8 cellular contexts compared by ENCODE assay signal in the genomic region with DNA sequence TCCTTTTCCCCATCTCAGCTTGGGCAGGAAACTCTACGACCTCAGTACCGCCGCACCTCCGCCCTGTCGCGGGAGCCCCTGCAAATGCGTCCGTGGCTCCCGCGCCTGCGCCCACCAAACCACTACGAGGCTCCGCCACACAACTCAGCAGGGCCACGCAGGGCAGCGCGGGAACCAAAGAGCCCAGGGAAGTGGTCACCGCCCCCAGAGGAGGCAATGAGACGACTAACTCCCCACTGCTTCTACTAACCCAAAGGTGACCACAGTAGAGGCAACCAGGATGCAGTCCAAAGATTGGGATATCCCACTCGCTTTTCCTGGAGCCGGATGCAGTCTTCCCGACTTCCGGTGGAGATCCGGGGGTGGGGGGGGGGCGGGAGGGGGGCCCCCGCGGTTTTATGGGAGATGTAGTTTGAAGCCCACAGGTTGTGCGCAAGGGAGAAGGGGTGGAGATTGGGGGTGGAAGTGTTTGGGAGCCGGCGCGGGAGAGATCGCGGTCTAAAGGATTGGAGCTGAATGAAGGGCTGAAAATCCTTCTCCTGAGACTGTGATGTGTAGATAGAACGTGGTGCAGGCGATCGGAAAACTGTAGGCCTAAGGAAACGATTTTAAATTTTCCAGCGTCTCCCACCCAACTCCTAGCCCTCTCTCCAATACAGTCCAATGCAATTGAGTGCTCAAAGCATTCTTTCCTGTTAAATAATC. TPM values are rescaled to one million over a fixed set of nuclear protein-coding genes. Genes with fewer than 3 reads are reported as not detected.
DNase-seq lines count a peak whose midpoint lies in the region; ATAC-seq and TF ChIP-seq lines count a peak whose summit lies in the region.

A gene (minus strand): TSS at position 337 of the 705 bp plus-strand sequence. CDS start 2,541 bp downstream, outside the sequence.

- H3K27me3 ChIP-seq in neuronal stem cell (ENCODE audit: control insufficient read depth in 3 of 3, insufficient read depth in 3 of 3, low read depth in 1 of 3, low read length in 3 of 3) (no peaks in the 10 kb centered on the region), thoracic aorta (replicated peaks; ENCODE audit: insufficient read depth) (no peaks in the 10 kb centered on the region)

- H3K23ac ChIP-seq in neuronal stem cell (ENCODE audit: low read depth, low read length, poor library complexity), result no peak within 1 kb of the TSS

- H4K8ac ChIP-seq in neuronal stem cell (ENCODE audit: low read depth, low read length), result no peak within 1 kb of the TSS

- H2BK15ac ChIP-seq in neuronal stem cell (ENCODE audit: low read length), result no peak within 1 kb of the TSS

- H3K9me3 ChIP-seq in neuronal stem cell (replicated peaks in 1 of 2; ENCODE audit: control insufficient read depth in 2 of 2, insufficient read depth in 1 of 2, low read depth in 1 of 2, low read length in 2 of 2) (no peaks in the 10 kb centered on the region), thoracic aorta (no peaks in the 10 kb centered on the region)

- H3K4me2 ChIP-seq in neuronal stem cell (ENCODE audit: insufficient read depth, low read length, poor library complexity, severe bottlenecking), result peak within 1 kb of the TSS; percentile 72

- peak within 1 kb of the TSS; percentile 77 for H3K27ac Mint-ChIP-seq in activated naive CD4-positive, alpha-beta T cell treated with anti-CD3 and anti-CD28 coated beads, Interleukin-2, amount 50 U/mL, for 24 hours

- peaks cover 24% of the 10 kb centered on the region for H3K4me1 Mint-ChIP-seq in activated naive CD4-positive, alpha-beta T cell treated with anti-CD3 and anti-CD28 coated beads, Interleukin-2, amount 50 U/mL, for 24 hours

- no peak within 1 kb of the TSS for H3K4ac ChIP-seq in neuronal stem cell (ENCODE audit: low read length)

- no peaks in the 10 kb centered on the region for H3K36me3 Mint-ChIP-seq in activated naive CD4-positive, alpha-beta T cell treated with anti-CD3 and anti-CD28 coated beads, Interleukin-2, amount 50 U/mL, for 24 hours

- DNase-seq in DMS153 treated with DMSO at 0.1 percent for 48 hours (lab: John Stamatoyannopoulos, UW; ENCODE audit: unreplicated experiment), result peak; percentile 24
- peak; percentile 53 for DNase-seq in HuH-7.5 (ENCODE audit: low spot score)
- peak; percentile 59 for DNase-seq in RPMI8226
- peak; percentile 81 for DNase-seq in globus pallidus (ENCODE audit: low spot score)
- DNase-seq in neuronal stem cell (ENCODE audit: low spot score), result peak; percentile 64
- peak; percentile 13 for DNase-seq in thoracic aorta (ENCODE audit: low spot score)

- peak within 1 kb of the TSS; percentile 94 for H3K4me3 Mint-ChIP-seq in activated naive CD4-positive, alpha-beta T cell treated with anti-CD3 and anti-CD28 coated beads, Interleukin-2, amount 50 U/mL, for 24 hours

- no peak within 1 kb of the TSS for H2BK120ac ChIP-seq in neuronal stem cell (ENCODE audit: low read depth, low read length)

- H3K27ac ChIP-seq in neuronal stem cell (replicated peaks; ENCODE audit: low read length), result peak within 1 kb of the TSS; percentile 88
- H3K27ac ChIP-seq in thoracic aorta, result peak within 1 kb of the TSS; percentile 68 to 93

- peak; percentile 94 for ATAC-seq in GM21528 (IDR thresholded peaks at IDR 0.05; ENCODE audit: low FRiP score, unreplicated experiment)
- peak; percentile 81 for ATAC-seq in thoracic aorta (ENCODE audit: insufficient number of reproducible peaks, low FRiP score, low read depth)

- no peak within 1 kb of the TSS for H2AK5ac ChIP-seq in neuronal stem cell (ENCODE audit: low read depth, low read length)

- H3K4me1 ChIP-seq in neuronal stem cell (ENCODE audit: control insufficient read depth in 2 of 2, insufficient read depth in 1 of 2, low read depth in 1 of 2, low read length in 2 of 2) (peaks cover 0 to 2% of the 10 kb centered on the region in 2 donors), thoracic aorta (ENCODE audit: control insufficient read depth in 1 of 2, low read depth in 2 of 2) (peaks cover 3 to 11% of the 10 kb centered on the region in 2 donors)

- H3K9me3 Mint-ChIP-seq in activated naive CD4-positive, alpha-beta T cell treated with anti-CD3 and anti-CD28 coated beads, Interleukin-2, amount 50 U/mL, for 24 hours, result no peaks in the 10 kb centered on the region

- H2AFZ ChIP-seq in neuronal stem cell (ENCODE audit: low read length), result peak within 1 kb of the TSS; percentile 98

- H3K79me1 ChIP-seq in neuronal stem cell (ENCODE audit: low read depth, low read length), result no peaks in the 10 kb centered on the region

- no peak within 1 kb of the TSS for H3K14ac ChIP-seq in neuronal stem cell (ENCODE audit: low read length)

- H2BK5ac ChIP-seq in neuronal stem cell (ENCODE audit: low read length), result no peak within 1 kb of the TSS

- H4K91ac ChIP-seq in neuronal stem cell (ENCODE audit: low read depth, low read length, poor library complexity), result no peak within 1 kb of the TSS

- H3K9ac ChIP-seq in neuronal stem cell (ENCODE audit: low read depth, low read length, poor library complexity), result peak within 1 kb of the TSS; percentile 82

- H3K4me3 ChIP-seq in neuronal stem cell (ENCODE audit: low read length in 2 of 2), result peak within 1 kb of the TSS; percentile 95 to 97
- H3K4me3 ChIP-seq in thoracic aorta, result peak within 1 kb of the TSS; percentile 96

- no peak for TF ChIP-seq CTCF in thoracic aorta (IDR thresholded peaks at IDR 0.05)

- H2BK12ac ChIP-seq in neuronal stem cell (ENCODE audit: low read length), result no peak within 1 kb of the TSS

- peaks cover 0 to 21% of the 10 kb centered on the region in 2 donors for H3K36me3 ChIP-seq in neuronal stem cell (replicated peaks in 1 of 2; ENCODE audit: control insufficient read depth in 2 of 2, insufficient read depth in 2 of 2, low read length in 2 of 2)
- no peaks in the 10 kb centered on the region for H3K36me3 ChIP-seq in thoracic aorta

- H3K18ac ChIP-seq in neuronal stem cell (ENCODE audit: low read length), result peak within 1 kb of the TSS; percentile 29

- peaks cover 2% of the 10 kb centered on the region for H3K27me3 Mint-ChIP-seq in activated naive CD4-positive, alpha-beta T cell treated with anti-CD3 and anti-CD28 coated beads, Interleukin-2, amount 50 U/mL, for 24 hours

- no CpG with 5 or more reads among the region's 37 CpGs for WGBS in neuronal stem cell (ENCODE audit: extremely low coverage in 2 of 2, insufficient read length in 2 of 2, insufficient replicate concordance in 1 of 2), 2 donors

RNA-seq across cellular contexts. Expression of the gene that starts here (rescaled TPM):
- polyA plus RNA-seq in neuronal stem cell (2013, experiment 1 of 2), result 18.7 TPM
- 18.4 TPM for polyA plus RNA-seq in neuronal stem cell (2013, experiment 2 of 2)
- total RNA-seq in thoracic aorta, result 1 to 10 TPM; 6.1 to 8.7 TPM

Comparison
In these comparisons a context has a peak if more than half of its experiments do, and no peak if none do; other contexts are left out.
1. Peak in every context shown above with its lines: DNase-seq, ATAC-seq, H3K4me3 ChIP-seq and H3K27ac ChIP-seq.
2. DNase-seq: peak in every context shown above with its lines; median percentile 81 in globus pallidus; 64 in neuronal stem cell; 59 in RPMI8226; 53 in HuH-7.5; 24 in DMS153 treated with DMSO at 0.1 percent for 48 hours; 13 in thoracic aorta.